Comparison of ENCODE assay signal across 19 cellular contexts in genomic region chr2:212902421-212902820, GRCh38.
"Had no signal": no experiment of that assay in that cellular context is flagged by ENCODE, and none has a peak within 500 bp of the region (broad histone marks: within the 10 kb centered on the region; RNA-seq: fewer than 3 reads in every experiment).

No MANE protein-coding gene starts in this region.

- H3K4me2 ChIP-seq: SK-N-SH had no signal

- H3K4me3 ChIP-seq: MG63, SJSA1 had no signal

- H3K27ac ChIP-seq: SJSA1 had no signal

- H3K4me1 ChIP-seq: SJSA1 had no signal

- DNase-seq: Karpas-422, KBM-7, MG63, NCI-H1092, NCI-H1105 treated with DMSO at 0.1 percent for 48 hours, NCI-H1417 treated with DMSO at 0.1 percent for 48 hours, NCI-H1694 treated with DMSO at 0.1 percent for 48 hours, NCI-H1930, NCI-H2081, NCI-H2107, NCI-H2227 treated with DMSO at 0.1 percent for 48 hours, NCI-H524, NCI-H526 treated with DMSO at 0.1 percent for 48 hours, NCI-H748 treated with DMSO at 0.1 percent for 48 hours, Right ventricle myocardium superior, SIG-M5, SK-N-SH, SW 1271 had no signal

- H3K9me3 ChIP-seq: MG63, SJSA1, SK-N-SH had no signal

- H3K36me3 ChIP-seq: MG63, SJSA1 had no signal

- H3K27me3 ChIP-seq: MG63, SJSA1 had no signal

- H3K9ac ChIP-seq: SK-N-SH had no signal
